8 cellular contexts compared by ENCODE assay signal in genomic region chr16:24504467-24505345, GRCh38. TPM values are rescaled to one million over a fixed set of nuclear protein-coding genes. Genes with fewer than 3 reads are reported as not detected.
DNase-seq lines count a peak whose midpoint lies in the region; ATAC-seq and TF ChIP-seq lines count a peak whose summit lies in the region.

No MANE protein-coding gene starts in this region.

- DNase-seq in DMS114 treated with DMSO at 0.1 percent for 48 hours (lab: John Stamatoyannopoulos, UW; ENCODE audit: unreplicated experiment) (peak; percentile 64), HEK293T (ENCODE audit: extremely low spot score) (peak; percentile 76), NCI-H446 (lab: John Stamatoyannopoulos, UW) (peak; percentile 9 to 68), dorsolateral prefrontal cortex (peak; percentile 32 to 65 (median 55)), mesenchymal stem cell (peak; percentile 67)
- DNase-seq in activated CD4-positive, alpha-beta T cell treated with anti-CD3 and anti-CD28 coated beads, Interleukin-2, amount 50 U/mL, for 4 hours, result peak; percentile 30 to 39
- peak; percentile 3 to 13 for DNase-seq in stimulated activated CD8-positive, alpha-beta memory T cell treated with anti-CD3 and anti-CD28 coated beads, Interleukin-4, amount 100 ng/mL, for 4 hours (ENCODE audit: low read depth in 2 of 2, low spot score in 1 of 2)

- no peak overlapping the region for H3K14ac ChIP-seq in mesenchymal stem cell (ENCODE audit: low read length in 2 of 2)

- H3K27ac ChIP-seq in dorsolateral prefrontal cortex, result no peak overlapping the region
- no peak overlapping the region for H3K27ac ChIP-seq in mesenchymal stem cell (ENCODE audit: low read length, poor library complexity, severe bottlenecking)

- no peak overlapping the region for H3K9ac ChIP-seq in mesenchymal stem cell (ENCODE audit: low read length)

- H3K27me3 ChIP-seq in dorsolateral prefrontal cortex (peaks cover 0 to 7% (median 0%) of the 10 kb centered on the region in 45 donors), mesenchymal stem cell (ENCODE audit: control insufficient read depth in 1 of 2, insufficient read depth in 1 of 2, low read length in 2 of 2) (peaks cover 8 to 33% of the 10 kb centered on the region in 2 experiments)

- intact Hi-C loops in dorsolateral prefrontal cortex (cut with DNase I), result loop anchor here (1.0 to 10.0 kb wide), 5 partner anchors 247 to 770 kb away; partner anchors contain the start of gene CACNG3 (in 2 of the 2)

- no peak overlapping the region for H4K91ac ChIP-seq in mesenchymal stem cell (ENCODE audit: low read length)

- no peak overlapping the region for H3K18ac ChIP-seq in mesenchymal stem cell (ENCODE audit: low read depth in 1 of 2, low read length in 2 of 2)

- H3K4me3 ChIP-seq in dorsolateral prefrontal cortex (no peak overlapping the region), mesenchymal stem cell (ENCODE audit: insufficient read depth in 1 of 2, low read depth in 1 of 2, low read length in 2 of 2) (no peak overlapping the region)

- no peak overlapping the region for H3K23ac ChIP-seq in mesenchymal stem cell (ENCODE audit: low read length in 2 of 2)

- no peak overlapping the region for H3K4me2 ChIP-seq in mesenchymal stem cell (ENCODE audit: low read length, poor library complexity, severe bottlenecking)

- TF ChIP-seq CTCF in dorsolateral prefrontal cortex (IDR thresholded peaks at IDR 0.05 in 54 of 56, conservative IDR thresholded peaks at IDR 0.05 in 2 of 56; ENCODE audit: low read depth in 1 of 56, partially characterized antibody in 56 of 56), result peak; percentile 63 to 93 (median 85)

- no peak overlapping the region for H2AK5ac ChIP-seq in mesenchymal stem cell (ENCODE audit: low read length, severe bottlenecking)

- H2AFZ ChIP-seq in mesenchymal stem cell (ENCODE audit: low read depth, low read length), result no peak overlapping the region

- H3K79me1 ChIP-seq in mesenchymal stem cell (replicated peaks; ENCODE audit: low read length, poor library complexity, severe bottlenecking), result no peaks in the 10 kb centered on the region

- H4K8ac ChIP-seq in mesenchymal stem cell (ENCODE audit: low read length), result no peak overlapping the region

- no peaks in the 10 kb centered on the region for H3K9me3 ChIP-seq in mesenchymal stem cell (ENCODE audit: control insufficient read depth, low read length)

- H2BK5ac ChIP-seq in mesenchymal stem cell (ENCODE audit: low read depth, low read length, poor library complexity, severe bottlenecking), result no peak overlapping the region

- ATAC-seq in HG03457 (IDR thresholded peaks at IDR 0.05; ENCODE audit: unreplicated experiment), result no peak

- H2BK12ac ChIP-seq in mesenchymal stem cell (ENCODE audit: low read length in 2 of 2), result no peak overlapping the region

- no peak overlapping the region for H2BK120ac ChIP-seq in mesenchymal stem cell (ENCODE audit: low read depth, low read length)

- no peak overlapping the region for H3K4ac ChIP-seq in mesenchymal stem cell (ENCODE audit: low read depth in 1 of 2, low read length in 2 of 2)

- CTCF ChIA-PET in HEK293T (lab: Yijun Ruan, JAX), result interaction anchor here (0.5 to 2.2 kb wide), 20 partner anchors 8 to 775 kb away, joined by 3 to 23 read pairs (median 4); no protein-coding TSS in a partner anchor

- 41% methylated on average over 17 of the region's 18 CpGs for WGBS in mesenchymal stem cell

- H3K36me3 ChIP-seq in mesenchymal stem cell (ENCODE audit: control insufficient read depth in 1 of 2, insufficient read depth in 2 of 2, low read depth in 1 of 2, low read length in 2 of 2), result no peaks in the 10 kb centered on the region

- H2BK15ac ChIP-seq in mesenchymal stem cell (ENCODE audit: low read depth, poor library complexity, severe bottlenecking), result no peak overlapping the region

- no peaks in the 10 kb centered on the region for H3K4me1 ChIP-seq in mesenchymal stem cell (ENCODE audit: control insufficient read depth, insufficient read depth, low read depth, low read length)

- POLR2A ChIA-PET in HEK293T (lab: Yijun Ruan, JAX), result no interaction called here

TF ChIP-seq in HEK293T, 16 proteins besides CTCF, POLR2A, EP300 and RAD21:
- TF ChIP-seq ELF4 (IDR thresholded peaks at IDR 0.05), result no peak
- no peak for TF ChIP-seq HDGF (IDR thresholded peaks at IDR 0.05; ENCODE audit: borderline replicate concordance)
- TF ChIP-seq ARNT (IDR thresholded peaks at IDR 0.05), result no peak
- no peak for TF ChIP-seq FOXA1 (IDR thresholded peaks at IDR 0.05)
- no peak for TF ChIP-seq FOXK2 (IDR thresholded peaks at IDR 0.05)
- TF ChIP-seq SUZ12 (IDR thresholded peaks at IDR 0.05), result no peak
- no peak for TF ChIP-seq FOXM1 (IDR thresholded peaks at IDR 0.05; ENCODE audit: borderline replicate concordance)
- TF ChIP-seq CTBP1 (IDR thresholded peaks at IDR 0.05; ENCODE audit: borderline replicate concordance), result no peak
- TF ChIP-seq SP1 (IDR thresholded peaks at IDR 0.05), result no peak
- TF ChIP-seq PKNOX1 (IDR thresholded peaks at IDR 0.05), result no peak
- no peak for TF ChIP-seq BHLHE40 (IDR thresholded peaks at IDR 0.05; ENCODE audit: borderline replicate concordance)
- TF ChIP-seq L3MBTL2 (conservative IDR thresholded peaks at IDR 0.05), result no peak
- no peak for TF ChIP-seq LEF1 (IDR thresholded peaks at IDR 0.05; ENCODE audit: borderline replicate concordance)

RNA-seq across cellular contexts. Expression of gene RBBP6, which starts 34.7 kb away (rescaled TPM):
- total RNA-seq in dorsolateral prefrontal cortex, result 10 to 100 TPM; 44.9 to 79.7 (median 57.1) TPM
- polyA plus RNA-seq in mesenchymal stem cell (2013, experiment 1 of 2), result 30.1 TPM
- 30.6 TPM for polyA plus RNA-seq in mesenchymal stem cell (2013, experiment 2 of 2)

Comparison
In these comparisons a context has a peak if more than half of its experiments do, and no peak if none do; other contexts are left out.
1. DNase-seq: peak in every context shown above with its lines; median percentile 76 in HEK293T; 67 in mesenchymal stem cell; 64 in DMS114 treated with DMSO at 0.1 percent for 48 hours; 55 in dorsolateral prefrontal cortex; 38 in NCI-H446; 34 in activated CD4-positive, alpha-beta T cell treated with anti-CD3 and anti-CD28 coated beads, Interleukin-2, amount 50 U/mL, for 4 hours; 8 in stimulated activated CD8-positive, alpha-beta memory T cell treated with anti-CD3 and anti-CD28 coated beads, Interleukin-4, amount 100 ng/mL, for 4 hours.